In the genomic region with DNA sequence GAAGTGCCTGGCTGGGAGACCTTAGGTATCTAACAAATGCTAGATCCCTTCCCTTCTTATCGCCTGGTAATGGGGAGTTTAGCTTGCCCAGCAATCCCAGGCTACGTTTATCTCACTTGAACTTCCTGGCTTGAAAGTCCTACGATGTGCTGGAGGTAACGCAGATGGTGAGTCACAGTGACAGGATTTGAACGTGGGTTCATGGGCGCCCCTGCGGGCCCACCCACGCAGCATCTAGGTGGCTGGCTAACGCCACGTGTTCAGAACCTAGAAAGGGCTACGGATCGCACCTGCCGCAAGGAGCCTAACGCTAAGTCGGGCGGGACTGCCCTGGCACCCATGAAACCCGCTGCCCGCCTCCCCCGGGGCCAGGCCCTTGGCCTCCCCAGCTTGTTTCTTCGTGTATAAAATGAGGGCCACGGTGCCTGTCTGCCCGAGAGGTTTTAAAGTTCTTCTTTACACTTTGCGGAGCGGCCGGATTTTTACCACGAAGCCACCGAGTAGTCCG, we compare ENCODE assay signal across 1 cellular context.
TF ChIP-seq lines count a peak whose summit lies in the region.

No MANE protein-coding gene starts in this region.

TF ChIP-seq in HepG2, 621 proteins besides CTCF, POLR2A, EP300 and RAD21 (continued from another document and continues in another):
- TF ChIP-seq ZSCAN20 (CRISPR knock-in tag; IDR thresholded peaks at IDR 0.05; ENCODE audit: borderline replicate concordance) (no peak), ZNF652 (CRISPR knock-in tag; IDR thresholded peaks at IDR 0.05; ENCODE audit: borderline replicate concordance, low read depth) (no peak), SIX1 (CRISPR knock-in tag; IDR thresholded peaks at IDR 0.05; ENCODE audit: borderline replicate concordance) (no peak), AKNA (CRISPR knock-in tag; IDR thresholded peaks at IDR 0.05; ENCODE audit: borderline replicate concordance) (no peak), SSRP1 (CRISPR knock-in tag; IDR thresholded peaks at IDR 0.05) (peak; percentile 75; the same call in 1 of the 2 replicates), SATB2 (CRISPR knock-in tag; IDR thresholded peaks at IDR 0.05) (no peak), ZFX (CRISPR knock-in tag; IDR thresholded peaks at IDR 0.05; ENCODE audit: low read depth) (0 out of 2 replicates have a peak, but pooled peaks have one; percentile 0), ZNF143 (CRISPR knock-in tag; IDR thresholded peaks at IDR 0.05) (no peak), ATAD3A (CRISPR knock-in tag; IDR thresholded peaks at IDR 0.05) (no peak), ARID4A (CRISPR knock-in tag; IDR thresholded peaks at IDR 0.05; ENCODE audit: borderline replicate concordance) (no peak), ZFYVE20 (CRISPR knock-in tag; IDR thresholded peaks at IDR 0.05; ENCODE audit: borderline replicate concordance, low read depth) (no peak), ZNF318 (CRISPR knock-in tag; IDR thresholded peaks at IDR 0.05) (no peak), HNRNPLL (IDR thresholded peaks at IDR 0.05; ENCODE audit: low read depth, low read length, poor library complexity, severe bottlenecking) (no peak), ZSCAN9 (CRISPR knock-in tag; IDR thresholded peaks at IDR 0.05; ENCODE audit: borderline replicate concordance) (no peak), HNF1A (IDR thresholded peaks at IDR 0.05; ENCODE audit: low read depth) (0 out of 2 replicates have a peak, but pooled peaks have one; percentile 4), HNF1A (CRISPR knock-in tag; IDR thresholded peaks at IDR 0.05; ENCODE audit: borderline replicate concordance) (no peak; the same call in 1 of the 2 replicates), FOXJ3 (CRISPR knock-in tag; IDR thresholded peaks at IDR 0.05; ENCODE audit: borderline replicate concordance) (no peak), ZBTB33 (CRISPR knock-in tag; IDR thresholded peaks at IDR 0.05) (no peak), ZNF615 (CRISPR knock-in tag; IDR thresholded peaks at IDR 0.05; ENCODE audit: borderline replicate concordance) (no peak), WIZ (CRISPR knock-in tag; IDR thresholded peaks at IDR 0.05) (no peak), RFX3 (CRISPR knock-in tag; IDR thresholded peaks at IDR 0.05) (no peak), ZNF781 (CRISPR knock-in tag; IDR thresholded peaks at IDR 0.05; ENCODE audit: borderline replicate concordance, not compliant biosample characterization) (no peak)
- TF ChIP-seq, protein P1, sequence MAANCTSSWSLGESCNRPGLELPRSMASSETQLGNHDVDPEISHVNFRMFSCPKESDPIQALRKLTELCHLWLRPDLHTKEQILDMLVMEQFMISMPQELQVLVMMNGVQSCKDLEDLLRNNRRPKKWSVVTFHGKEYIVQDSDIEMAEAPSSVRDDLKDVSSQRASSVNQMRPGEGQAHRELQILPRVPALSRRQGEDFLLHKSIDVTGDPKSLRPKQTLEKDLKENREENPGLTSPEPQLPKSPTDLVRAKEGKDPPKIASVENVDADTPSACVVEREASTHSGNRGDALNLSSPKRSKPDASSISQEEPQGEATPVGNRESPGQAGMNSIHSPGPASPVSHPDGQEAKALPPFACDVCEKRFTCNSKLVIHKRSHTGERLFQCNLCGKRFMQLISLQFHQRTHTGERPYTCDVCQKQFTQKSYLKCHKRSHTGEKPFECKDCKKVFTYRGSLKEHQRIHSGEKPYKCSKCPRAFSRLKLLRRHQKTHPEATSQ (CRISPR knock-in tag; IDR thresholded peaks at IDR 0.05; ENCODE audit: borderline replicate concordance), result no peak
